ENCODE assay signal across 16 cellular contexts in genomic region chr2:17591846-17592245, GRCh38. TPM values are rescaled to one million over a fixed set of nuclear protein-coding genes. Genes with fewer than 3 reads are reported as not detected.
DNase-seq lines count a peak whose midpoint lies in the region; ATAC-seq and TF ChIP-seq lines count a peak whose summit lies in the region.
"Had no signal": no experiment of that assay in that cellular context is flagged by ENCODE, and none has a peak within 500 bp of the region (broad histone marks: within the 10 kb centered on the region; RNA-seq: fewer than 3 reads in every experiment).

No MANE protein-coding gene starts in this region.

- no peak overlapping the region for H3K4me3 Mint-ChIP-seq in activated CD4-positive, alpha-beta memory T cell treated with anti-CD3 and anti-CD28 coated beads, Interleukin-2, amount 10 ng/mL, durations not matched to agents 7 days and 5 days
- H3K4me3 Mint-ChIP-seq: CD14-positive monocyte had no signal

- H2AFZ ChIP-seq in SK-N-SH (ENCODE audit: low read depth): no peak overlapping the region

- peaks cover 5% of the 10 kb centered on the region for H3K27me3 Mint-ChIP-seq in activated CD4-positive, alpha-beta memory T cell treated with anti-CD3 and anti-CD28 coated beads, Interleukin-2, amount 10 ng/mL, durations not matched to agents 7 days and 5 days

- H3K36me3 ChIP-seq in SK-N-SH (replicated peaks in 1 of 2; ENCODE audit: control insufficient read depth in 1 of 2, insufficient read depth in 2 of 2, low read length in 1 of 2): no peaks in the 10 kb centered on the region
- no peaks in the 10 kb centered on the region for H3K36me3 ChIP-seq in esophagus squamous epithelium

- H3K9me2 ChIP-seq in SK-N-SH: no peaks in the 10 kb centered on the region

- H3K27ac ChIP-seq in SK-N-SH (ENCODE audit: low read depth in 2 of 2, low read length in 1 of 2): no peak overlapping the region
- H3K27ac ChIP-seq in esophagus squamous epithelium: peak overlapping the region; percentile 63 to 91 (median 86)

- POLR2A ChIA-PET in SK-N-SH (lab: Yijun Ruan, JAX): no interaction called here
- POLR2A ChIA-PET in activated CD4-positive, alpha-beta memory T cell treated with anti-CD3 and anti-CD28 coated beads, Interleukin-2, amount 10 ng/mL, durations not matched to agents 7 days and 5 days (lab: Charles Lee): no interaction called here

- H3K36me3 Mint-ChIP-seq in activated CD4-positive, alpha-beta memory T cell treated with anti-CD3 and anti-CD28 coated beads, Interleukin-2, amount 10 ng/mL, durations not matched to agents 7 days and 5 days (ENCODE audit: low read depth): no peaks in the 10 kb centered on the region
- H3K36me3 Mint-ChIP-seq: CD14-positive monocyte had no signal

- no peak for TF ChIP-seq CTCF in SK-N-SH (IDR thresholded peaks at IDR 0.05)
- TF ChIP-seq CTCF in esophagus squamous epithelium (IDR thresholded peaks at IDR 0.05): no peak

- no peaks in the 10 kb centered on the region for H3K9me3 ChIP-seq in SK-N-SH
- H3K9me3 ChIP-seq in esophagus squamous epithelium: no peaks in the 10 kb centered on the region

- ATAC-seq in SK-N-SH treated with all-trans-retinoic acid at 6 μM for 48 hours: no peak
- ATAC-seq: Panc1 had no signal

- 21% methylated on average over 3 of the region's 3 CpGs for WGBS in SK-N-SH (ENCODE audit: low lambda C conversion rate)
- WGBS in esophagus squamous epithelium, 2 donors: 57 to 75% methylated on average over 3 of the region's 3 CpGs

- CTCF ChIA-PET in SK-N-SH (lab: Yijun Ruan, JAX): interaction anchor here (1.9 kb wide), 1 partner anchor 55 kb away, joined by 6 read pairs; no protein-coding TSS in a partner anchor
- CTCF ChIA-PET in activated CD4-positive, alpha-beta memory T cell treated with anti-CD3 and anti-CD28 coated beads, Interleukin-2, amount 10 ng/mL, durations not matched to agents 7 days and 5 days (lab: Charles Lee): interaction anchor here (0.7 kb wide), 1 partner anchor 29 kb away, joined by 4 read pairs; no protein-coding TSS in a partner anchor

- no peak overlapping the region for H3K4me2 ChIP-seq in SK-N-SH

- TF ChIP-seq POLR2A in esophagus squamous epithelium (IDR thresholded peaks at IDR 0.05): no peak

- TF ChIP-seq EP300 in SK-N-SH (IDR thresholded peaks at IDR 0.05; ENCODE audit: borderline replicate concordance in 1 of 2, low read depth in 1 of 2, low read length in 1 of 2): no peak

- H3K79me2 ChIP-seq in SK-N-SH (ENCODE audit: insufficient read depth): no peaks in the 10 kb centered on the region

- TF ChIP-seq RAD21 in SK-N-SH (IDR thresholded peaks at IDR 0.05; ENCODE audit: low read length): no peak

- no peaks in the 10 kb centered on the region for H3F3A ChIP-seq in SK-N-SH (replicated peaks; ENCODE audit: insufficient read depth)

- H3K9ac ChIP-seq in SK-N-SH: no peak overlapping the region

- H3K4me1 Mint-ChIP-seq in activated CD4-positive, alpha-beta memory T cell treated with anti-CD3 and anti-CD28 coated beads, Interleukin-2, amount 10 ng/mL, durations not matched to agents 7 days and 5 days: no peaks in the 10 kb centered on the region
- H3K4me1 Mint-ChIP-seq: CD14-positive monocyte had no signal

- no peaks in the 10 kb centered on the region for H3K9me3 Mint-ChIP-seq in activated CD4-positive, alpha-beta memory T cell treated with anti-CD3 and anti-CD28 coated beads, Interleukin-2, amount 10 ng/mL, durations not matched to agents 7 days and 5 days

- H3K4me1 ChIP-seq in SK-N-SH (ENCODE audit: control insufficient read depth in 1 of 2, insufficient read depth in 2 of 2, low read depth in 1 of 2, low read length in 1 of 2) (peaks cover 0 to 7% of the 10 kb centered on the region in 2 experiments; a peak in 1 of 4 replicates), esophagus squamous epithelium (peaks cover 22 to 83% (median 31%) of the 10 kb centered on the region in 3 donors)

- DNase-seq in SK-N-SH (peak; percentile 28), SK-N-DZ (ENCODE audit: low spot score) (peak; percentile 5), esophagus squamous epithelium (lab: John Stamatoyannopoulos, UW) (no peak), NCI-H2107 (lab: John Stamatoyannopoulos, UW) (no peak), NK-92 (lab: John Stamatoyannopoulos, UW; ENCODE audit: unreplicated experiment) (no peak)
- no peak for DNase-seq in activated CD4-positive, alpha-beta memory T cell treated with anti-CD3 and anti-CD28 coated beads, Interleukin-2, amount 10 ng/mL, durations not matched to agents 7 days and 5 days
- DNase-seq: IMR-90; NCI-H1694 treated with DMSO at 0.1 percent for 48 hours; NCI-H2081 treated with DMSO at 0.1 percent for 48 hours; NCI-H2227 treated with DMSO at 0.1 percent for 48 hours; NCI-H510A; NK-92 treated with Interleukin-12 subunit alpha and Interleukin-12 subunit beta, amount 100 ng/mL, for 24 hours had no signal

- no peaks in the 10 kb centered on the region for H3K27me3 ChIP-seq in SK-N-SH (ENCODE audit: insufficient read depth)
- no peaks in the 10 kb centered on the region for H3K27me3 ChIP-seq in esophagus squamous epithelium

- no peaks in the 10 kb centered on the region for H4K20me1 ChIP-seq in SK-N-SH (ENCODE audit: insufficient read depth)

- H3K4me3 ChIP-seq in SK-N-SH (ENCODE audit: low read depth in 2 of 2, low read length in 1 of 2) (no peak overlapping the region), esophagus squamous epithelium (no peak overlapping the region)

- H3K27ac Mint-ChIP-seq in activated CD4-positive, alpha-beta memory T cell treated with anti-CD3 and anti-CD28 coated beads, Interleukin-2, amount 10 ng/mL, durations not matched to agents 7 days and 5 days: no peak overlapping the region
- H3K27ac Mint-ChIP-seq: CD14-positive monocyte had no signal

- intact Hi-C loops in esophagus squamous epithelium (cut with DNase I): no loop called here

TF ChIP-seq in SK-N-SH, 30 proteins besides CTCF, POLR2A, EP300 and RAD21:
- peak; percentile 13; the same call in 1 of the 2 replicates for TF ChIP-seq GATA2 (CRISPR knock-in tag; IDR thresholded peaks at IDR 0.05)
- TF ChIP-seq ZBTB33 (IDR thresholded peaks at IDR 0.05; ENCODE audit: borderline replicate concordance, low read depth): no peak
- no peak for TF ChIP-seq IRF3 (IDR thresholded peaks at IDR 0.05; ENCODE audit: low read depth, low read length)

TF ChIP-seq in SK-N-SH treated with all-trans-retinoic acid at 6 μM for 48 hours, 23 proteins besides CTCF, POLR2A, EP300 and RAD21:
- no peak for TF ChIP-seq CREB5 (CRISPR knock-in tag; IDR thresholded peaks at IDR 0.05; ENCODE audit: low read depth)
- no peak for TF ChIP-seq CSDC2 (CRISPR knock-in tag; IDR thresholded peaks at IDR 0.05)
- no peak for TF ChIP-seq BACH2 (CRISPR knock-in tag; IDR thresholded peaks at IDR 0.05; ENCODE audit: borderline replicate concordance)

RNA-seq across cellular contexts. Expression of gene VSNL1, which starts 51.4 kb away (rescaled TPM):
- 0.96 and 1.3 TPM in 2 replicates for polyA plus RNA-seq in SK-N-SH (2012; rRNA removed)
- polyA plus RNA-seq in SK-N-SH (2012; cell fraction: cytosol; rRNA removed): 1.3 and 1.5 TPM in 2 replicates
- 0.26 and 0.33 TPM in 2 replicates for polyA plus RNA-seq in SK-N-SH (2012; cell fraction: nucleus; rRNA removed)
- polyA plus RNA-seq in SK-N-DZ (2014; cell fraction: cytosol; rRNA removed): 0.54 and 1.0 TPM in 2 replicates
- not detected in 2 replicates for polyA plus RNA-seq in SK-N-DZ (2014; cell fraction: nucleus; rRNA removed)
- total RNA-seq in esophagus squamous epithelium: 10 to 100 TPM; 39.1 to 88.3 (median 51.0) TPM
- not detected for total RNA-seq in activated CD4-positive, alpha-beta memory T cell treated with anti-CD3 and anti-CD28 coated beads, Interleukin-2, amount 10 ng/mL, durations not matched to agents 7 days and 5 days
- total RNA-seq: T-helper 1 cell treated with Interleukin-12 subunit alpha and Interleukin-12 subunit beta and Interleukin-4 antibody, amounts not matched to agents 30 ng/mL and 1 ng/mL, for 36 hours had no signal
- polyA plus RNA-seq: CD14-positive monocyte had no signal

Comparison
In these comparisons a context has a peak if more than half of its experiments do, and no peak if none do; other contexts are left out.
1. DNase-seq: peak in SK-N-SH (single experiment) and SK-N-DZ (single experiment); none in esophagus squamous epithelium (single experiment), NCI-H2107 (single experiment), NK-92 (single experiment) and activated CD4-positive, alpha-beta memory T cell treated with anti-CD3 and anti-CD28 coated beads, Interleukin-2, amount 10 ng/mL, durations not matched to agents 7 days and 5 days (single experiment).
2. H3K27ac ChIP-seq: peak in esophagus squamous epithelium (4 of 4); none in SK-N-SH (0 of 2).
3. RNA of gene VSNL1, which starts 51.4 kb away (total RNA-seq): 39.1 to 88.3 TPM in esophagus squamous epithelium; not detected in activated CD4-positive, alpha-beta memory T cell treated with anti-CD3 and anti-CD28 coated beads, Interleukin-2, amount 10 ng/mL, durations not matched to agents 7 days and 5 days; every median in the first group is over 10 times any median in the second.